Comparison of ENCODE assay signal across 8 cellular contexts in genomic region chr9:137618105-137619067, GRCh38. TPM values are rescaled to one million over a fixed set of nuclear protein-coding genes. Genes with fewer than 3 reads are reported as not detected.
DNase-seq lines count a peak whose midpoint lies in the region; ATAC-seq, FAIRE-seq and TF ChIP-seq lines count a peak whose summit lies in the region.

Gene EHMT1 (plus strand): TSS chr9:137619005. CDS start chr9:137619029, 24 bp downstream.

- no peak; the same call in 1 of the 2 replicates for TF ChIP-seq CTCF in AG10803 (conservative IDR thresholded peaks at IDR 0.05; ENCODE audit: low read length)
- peak; percentile 37; the same call in 1 of the 2 replicates for TF ChIP-seq CTCF in HepG2 (CRISPR knock-in tag; IDR thresholded peaks at IDR 0.05)

- peak in 1 of 2 experiments; percentile 68; a peak in 2 of 4 replicates for TF ChIP-seq POLR2A in HepG2 (IDR thresholded peaks at IDR 0.05; ENCODE audit: insufficient read depth in 1 of 2, low read depth in 2 of 2, low read length in 2 of 2)

- peaks cover 30% of the 10 kb centered on the region for H3K36me3 Mint-ChIP-seq in activated CD4-positive, alpha-beta T cell treated with anti-CD3 and anti-CD28 coated beads, Interleukin-2, amount 10 ng/mL, durations not matched to agents 7 days and 5 days (ENCODE audit: low read depth)

- TF ChIP-seq EP300 in HepG2 (IDR thresholded peaks at IDR 0.05; ENCODE audit: low read depth in 2 of 2, low read length in 2 of 2) (0 out of 4 replicates have a peak, but pooled peaks of 1 of the 2 experiments have one; percentile 24), HepG2 (CRISPR knock-in tag; IDR thresholded peaks at IDR 0.05; ENCODE audit: borderline replicate concordance) (0 out of 2 replicates have a peak, but pooled peaks have one; percentile 25)

- H3K9me3 ChIP-seq in HepG2 (ENCODE audit: low read length): no peaks in the 10 kb centered on the region

- peaks cover 38% of the 10 kb centered on the region for H3K4me1 ChIP-seq in HepG2 (ENCODE audit: insufficient read depth, low read length)

- DNase-seq in AG10803 (ENCODE audit: low read depth): peak; percentile 73
- peak; percentile 10 to 79 for DNase-seq in NCI-H526 (lab: John Stamatoyannopoulos, UW)
- DNase-seq in activated CD4-positive, alpha-beta T cell treated with anti-CD3 and anti-CD28 coated beads, Interleukin-2, amount 10 ng/mL, durations not matched to agents 7 days and 5 days: peak; percentile 85
- peak; percentile 55 for DNase-seq in dedifferentiated amniotic fluid mesenchymal stem cell (ENCODE audit: extremely low spot score)
- peak; percentile 67 for DNase-seq in HepG2 (ENCODE audit: low spot score)
- peak; percentile 90 to 92 for DNase-seq in stimulated activated CD4-positive, alpha-beta T cell treated with anti-CD3 and anti-CD28 coated beads, Interleukin-2, amount 100 ng/mL, for 48 hours

- H3K4me2 ChIP-seq in HepG2 (ENCODE audit: low read depth, low read length): peak within 1 kb of the TSS; percentile 90

- peaks cover 11% of the 10 kb centered on the region for H4K20me1 ChIP-seq in HepG2 (ENCODE audit: insufficient read depth, low read length)

- H3K4me3 ChIP-seq in AG10803 (ENCODE audit: low read length) (peak within 1 kb of the TSS; percentile 92), HepG2 (replicated peaks in 1 of 3; ENCODE audit: insufficient read depth in 1 of 3, low read depth in 2 of 3, low read length in 3 of 3) (peak within 1 kb of the TSS; percentile 90 to 99 (median 96))

- no peak for FAIRE-seq in HepG2 (lab: Jason Lieb, UNC)

- peak within 1 kb of the TSS; percentile 85 for H3K27ac ChIP-seq in HepG2 (ENCODE audit: extremely low read length, insufficient read depth, low read length)

- POLR2A ChIA-PET in activated CD4-positive, alpha-beta T cell treated with anti-CD3 and anti-CD28 coated beads, Interleukin-2, amount 10 ng/mL, durations not matched to agents 7 days and 5 days (lab: Charles Lee): interaction anchor here (0.6 kb wide), 1 partner anchor 11 kb away, joined by 3 read pairs; no protein-coding TSS in a partner anchor
- POLR2A ChIA-PET in HepG2 (lab: Yijun Ruan, JAX): interaction anchor here (0.6 to 2.3 kb wide), 7 partner anchors 10 to 341 kb away, joined by 3 to 25 read pairs (median 5); partner anchors contain the start of genes ARRDC1, TOR4A and ZMYND19

- peak within 1 kb of the TSS; percentile 27 for H2AFZ ChIP-seq in HepG2 (ENCODE audit: low read length)

- peaks cover 53% of the 10 kb centered on the region for H3K79me2 ChIP-seq in HepG2 (ENCODE audit: insufficient read depth, low read length)

- H3K27me3 ChIP-seq in HepG2 (ENCODE audit: control insufficient read depth in 1 of 2, insufficient read depth in 2 of 2, low read length in 2 of 2): no peaks in the 10 kb centered on the region; a peak in 1 of 5 replicates

- H3K9ac ChIP-seq in HepG2 (ENCODE audit: insufficient read depth, low read depth, low read length): peak within 1 kb of the TSS; percentile 94

- peaks cover 38% of the 10 kb centered on the region for H3K4me1 Mint-ChIP-seq in activated CD4-positive, alpha-beta T cell treated with anti-CD3 and anti-CD28 coated beads, Interleukin-2, amount 10 ng/mL, durations not matched to agents 7 days and 5 days

- peaks cover 3 to 13% of the 10 kb centered on the region in 2 experiments; a peak in 4 of 5 replicates for H3K36me3 ChIP-seq in HepG2 (replicated peaks in 1 of 2; ENCODE audit: control insufficient read depth in 1 of 2, insufficient read depth in 2 of 2, low read length in 2 of 2)

- peak; percentile 47 for TF ChIP-seq RAD21 in HepG2 (CRISPR knock-in tag; IDR thresholded peaks at IDR 0.05)

- no peaks in the 10 kb centered on the region for H3K9me3 Mint-ChIP-seq in activated CD4-positive, alpha-beta T cell treated with anti-CD3 and anti-CD28 coated beads, Interleukin-2, amount 10 ng/mL, durations not matched to agents 7 days and 5 days

- TSS peak; percentile 80 for BruUV-seq in HepG2 (replicated peaks; lab: Mats Ljungman, UMichigan)

- H3K27me3 Mint-ChIP-seq in activated CD4-positive, alpha-beta T cell treated with anti-CD3 and anti-CD28 coated beads, Interleukin-2, amount 10 ng/mL, durations not matched to agents 7 days and 5 days: no peaks in the 10 kb centered on the region

- intact Hi-C loops in HepG2 (cut with micrococcal nuclease; ENCODE audit: unreplicated experiment): no loop called here

- WGBS in HepG2 (ENCODE audit: low lambda C conversion rate): no CpG with 5 or more reads among the region's 94 CpGs

- CTCF ChIA-PET in activated CD4-positive, alpha-beta T cell treated with anti-CD3 and anti-CD28 coated beads, Interleukin-2, amount 10 ng/mL, durations not matched to agents 7 days and 5 days (lab: Charles Lee): interaction anchor here (0.6 to 1.4 kb wide), 3 partner anchors 10 to 83 kb away, joined by 3 to 5 read pairs (median 3); no protein-coding TSS in a partner anchor
- CTCF ChIA-PET in HepG2 (lab: Yijun Ruan, JAX; ENCODE audit: low intra/inter-chr PET ratio, low total read pairs): no interaction called here

- in situ Hi-C loops in HepG2 (cut with HindIII; ENCODE audit: extremely low pct_ligation_motif_present, low pct_unique_long_range_greater_than_20kb): no loop called here

- peak within 1 kb of the TSS; percentile 93 for H3K27ac Mint-ChIP-seq in activated CD4-positive, alpha-beta T cell treated with anti-CD3 and anti-CD28 coated beads, Interleukin-2, amount 10 ng/mL, durations not matched to agents 7 days and 5 days

- peak within 1 kb of the TSS; percentile 87 for H3K4me3 Mint-ChIP-seq in activated CD4-positive, alpha-beta T cell treated with anti-CD3 and anti-CD28 coated beads, Interleukin-2, amount 10 ng/mL, durations not matched to agents 7 days and 5 days

- ATAC-seq in GM19035 (IDR thresholded peaks at IDR 0.05; ENCODE audit: unreplicated experiment) (peak; percentile 80), HG03280 (IDR thresholded peaks at IDR 0.05; ENCODE audit: unreplicated experiment) (peak; percentile 79), HepG2 (peak; percentile 76)

TF ChIP-seq in HepG2, 621 proteins besides CTCF, POLR2A, EP300 and RAD21 (continues in another document):
- TF ChIP-seq, protein P1, sequence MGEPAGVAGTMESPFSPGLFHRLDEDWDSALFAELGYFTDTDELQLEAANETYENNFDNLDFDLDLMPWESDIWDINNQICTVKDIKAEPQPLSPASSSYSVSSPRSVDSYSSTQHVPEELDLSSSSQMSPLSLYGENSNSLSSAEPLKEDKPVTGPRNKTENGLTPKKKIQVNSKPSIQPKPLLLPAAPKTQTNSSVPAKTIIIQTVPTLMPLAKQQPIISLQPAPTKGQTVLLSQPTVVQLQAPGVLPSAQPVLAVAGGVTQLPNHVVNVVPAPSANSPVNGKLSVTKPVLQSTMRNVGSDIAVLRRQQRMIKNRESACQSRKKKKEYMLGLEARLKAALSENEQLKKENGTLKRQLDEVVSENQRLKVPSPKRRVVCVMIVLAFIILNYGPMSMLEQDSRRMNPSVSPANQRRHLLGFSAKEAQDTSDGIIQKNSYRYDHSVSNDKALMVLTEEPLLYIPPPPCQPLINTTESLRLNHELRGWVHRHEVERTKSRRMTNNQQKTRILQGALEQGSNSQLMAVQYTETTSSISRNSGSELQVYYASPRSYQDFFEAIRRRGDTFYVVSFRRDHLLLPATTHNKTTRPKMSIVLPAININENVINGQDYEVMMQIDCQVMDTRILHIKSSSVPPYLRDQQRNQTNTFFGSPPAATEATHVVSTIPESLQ (CRISPR knock-in tag; conservative IDR thresholded peaks at IDR 0.05): no peak; the same call in 1 of the 2 replicates

RNA-seq across cellular contexts. Expression of gene EHMT1, which starts in this region (rescaled TPM):
- 100 to 1,000 TPM; 100 to 110 TPM for total RNA-seq in activated CD4-positive, alpha-beta T cell treated with anti-CD3 and anti-CD28 coated beads, Interleukin-2, amount 10 ng/mL, durations not matched to agents 7 days and 5 days
- 19.2 and 23.0 TPM in 2 replicates for total RNA-seq in HepG2 (2016; rRNA removed; fragmentation: Illumina TruSeq; extraction: Trizol)
- 32.6 and 34.0 TPM in 2 replicates for total RNA-seq in HepG2 (2016; cell fraction: cytosol; rRNA removed; fragmentation: Illumina TruSeq; extraction: Trizol; ENCODE audit: low read depth)
- 15.2 and 25.2 TPM in 2 replicates for total RNA-seq in HepG2 (2016; cell fraction: insoluble cytoplasmic fraction; rRNA removed; fragmentation: Illumina TruSeq; extraction: Trizol)
- total RNA-seq in HepG2 (2016; cell fraction: membrane; rRNA removed; fragmentation: Illumina TruSeq; extraction: Trizol): 17.9 and 21.2 TPM in 2 replicates
- 21.3 and 28.8 TPM in 2 replicates for total RNA-seq in HepG2 (2016; cell fraction: nucleus; rRNA removed; fragmentation: Illumina TruSeq; extraction: Trizol)
- polyA plus RNA-seq in HepG2 (2011; rRNA removed): 27.1 and 32.7 TPM in 2 replicates
- polyA plus RNA-seq in HepG2 (2011; cell fraction: cytosol; rRNA removed): 15.3 and 21.9 TPM in 2 replicates
- 115 and 134 TPM in 2 replicates for polyA plus RNA-seq in HepG2 (2011; cell fraction: nucleus; rRNA removed)
- polyA plus RNA-seq in HepG2 (2012): 23.7 and 24.3 TPM in 2 replicates
- 2.4 TPM in 2 replicates for polyA plus RNA-seq in HepG2 (2016; cell fraction: cytosol; fragmentation: Illumina TruSeq; extraction: Trizol; ENCODE audit: low read depth)
- 15.9 and 22.8 TPM in 2 replicates for polyA plus RNA-seq in HepG2 (2016; cell fraction: insoluble cytoplasmic fraction; fragmentation: Illumina TruSeq; extraction: Trizol; ENCODE audit: low read depth)
- 6.3 and 6.9 TPM in 2 replicates for polyA plus RNA-seq in HepG2 (2016; cell fraction: membrane; fragmentation: Illumina TruSeq; extraction: Trizol; ENCODE audit: low read depth)
- polyA plus RNA-seq in HepG2 (2016; cell fraction: nucleus; fragmentation: Illumina TruSeq; extraction: Trizol; ENCODE audit: insufficient read depth, low read depth): 70.5 and 71.6 TPM in 2 replicates
- 74.8 and 208 TPM in 2 replicates for polyA minus RNA-seq in HepG2 (2011; rRNA and poly(A)+ RNA removed; ENCODE audit: low replicate concordance)
- polyA minus RNA-seq in HepG2 (2011; cell fraction: cytosol; rRNA and poly(A)+ RNA removed): 20.1 and 23.4 TPM in 2 replicates
- polyA minus RNA-seq in HepG2 (2011; cell fraction: nucleus; rRNA and poly(A)+ RNA removed): 41.9 and 46.2 TPM in 2 replicates

Comparison
In these comparisons a context has a peak if more than half of its experiments do, and no peak if none do; other contexts are left out.
1. Peak in every context shown above with its lines: DNase-seq, ATAC-seq, H3K4me3 ChIP-seq and H3K27ac ChIP-seq.